8 cellular contexts compared by ENCODE assay signal in genomic region chr20:17682103-17682888, GRCh38. TPM values are rescaled to one million over a fixed set of nuclear protein-coding genes. Genes with fewer than 3 reads are reported as not detected.
A peak's percentile ranks its signal among the peaks of the same experiment; 100 is the strongest.
DNase-seq lines count a peak whose midpoint lies in the region; ATAC-seq and TF ChIP-seq lines count a peak whose summit lies in the region.

Gene RRBP1, minus strand, starts transcription at chr20:17682242. Its CDS starts 21,735 bp downstream, at chr20:17660507.

- ATAC-seq in GM21529 (IDR thresholded peaks at IDR 0.05; ENCODE audit: unreplicated experiment) (peak; percentile 86), mucosa of descending colon (peak; percentile 87)

- no peaks in the 10 kb centered on the region for H3K36me3 Mint-ChIP-seq in IgD-negative memory B cell

- DNase-seq in DMS153 treated with DMSO at 0.1 percent for 48 hours (lab: John Stamatoyannopoulos, UW; ENCODE audit: unreplicated experiment) (peak; percentile 88), OCI-M1 (lab: John Stamatoyannopoulos, UW) (peak; percentile 98), activated T-cell treated with anti-CD3 and anti-CD28 coated beads for 4 hours (peak; percentile 86), epithelial cell of esophagus (ENCODE audit: low read depth) (peak; percentile 99), mucosa of descending colon (peak; percentile 96 to 99 (median 99))
- DNase-seq in stimulated activated CD8-positive, alpha-beta memory T cell treated with anti-CD3 and anti-CD28 coated beads, Interleukin-4, amount 100 ng/mL, for 24 hours (ENCODE audit: low read depth): peak; percentile 96

- H3K36me3 ChIP-seq in mucosa of descending colon (ENCODE audit: low read depth): peaks cover 5% of the 10 kb centered on the region

- peak; percentile 69 for TF ChIP-seq CTCF in epithelial cell of esophagus (IDR thresholded peaks at IDR 0.05; ENCODE audit: insufficient read depth, low read depth, low read length, missing control alignments)
- peak; percentile 52 for TF ChIP-seq CTCF in mucosa of descending colon (IDR thresholded peaks at IDR 0.05)

- H3K4me3 Mint-ChIP-seq in IgD-negative memory B cell: peak within 1 kb of the TSS; percentile 86 to 94 (median 90)

- intact Hi-C loops in mucosa of descending colon (cut with DNase I, micrococcal nuclease): loop anchor here (5.0 to 10.0 kb wide), 2 partner anchors 205 to 213 kb away; no protein-coding TSS in a partner anchor

- H3K4me1 Mint-ChIP-seq in IgD-negative memory B cell: peaks cover 2 to 9% (median 6%) of the 10 kb centered on the region in 3 donors

- peaks cover 14% of the 10 kb centered on the region for H3K27me3 Mint-ChIP-seq in IgD-negative memory B cell

- H3K9me3 Mint-ChIP-seq in IgD-negative memory B cell: peaks cover 0 to 9% (median 3%) of the 10 kb centered on the region in 3 donors

- no peaks in the 10 kb centered on the region for H3K9me3 ChIP-seq in mucosa of descending colon

- H3K4me3 ChIP-seq in epithelial cell of esophagus (ENCODE audit: low read length) (peak within 1 kb of the TSS; percentile 59), mucosa of descending colon (peak within 1 kb of the TSS; percentile 86)

- H3K4me1 ChIP-seq in mucosa of descending colon (ENCODE audit: low read depth): peaks cover 30% of the 10 kb centered on the region

- H3K27ac Mint-ChIP-seq in IgD-negative memory B cell: peak within 1 kb of the TSS; percentile 24 to 90 (median 86)

RNA-seq across cellular contexts. Expression of gene RRBP1, which starts in this region (rescaled TPM):
- polyA plus RNA-seq in IgD-negative memory B cell: 6.1 TPM
- total RNA-seq in mucosa of descending colon: 100 to 1,000 TPM; 210 to 402 (median 377) TPM

Comparison
In these comparisons a context has a peak if more than half of its experiments do, and no peak if none do; other contexts are left out.
1. Peak in every context shown above with its lines: DNase-seq, ATAC-seq and H3K4me3 ChIP-seq.